16 cellular contexts compared by ENCODE assay signal in genomic region chr1:53409695-53410094, GRCh38. TPM values are rescaled to one million over a fixed set of nuclear protein-coding genes. Genes with fewer than 3 reads are reported as not detected.
DNase-seq lines count a peak whose midpoint lies in the region; ATAC-seq, FAIRE-seq and TF ChIP-seq lines count a peak whose summit lies in the region.
"Had no signal": no experiment of that assay in that cellular context is flagged by ENCODE, and none has a peak within 500 bp of the region (broad histone marks: within the 10 kb centered on the region; RNA-seq: fewer than 3 reads in every experiment).

No MANE protein-coding gene starts in this region.

- H3K9me3 ChIP-seq in BLaER1 treated with 17β-estradiol and CSF1 and Interleukin-3, amounts not matched to agents 10 nM and 100 nM (replicated peaks in 1 of 11): no peaks in the 10 kb centered on the region
- H3K9me3 ChIP-seq in endodermal cell (ENCODE audit: control insufficient read depth, low read length) (peaks cover under 1% of the 10 kb centered on the region), hepatocyte (ENCODE audit: low read depth) (no peaks in the 10 kb centered on the region)
- H3K9me3 ChIP-seq: ascending aorta, tibial nerve had no signal

- POLR2A ChIA-PET in activated CD4-positive, alpha-beta T cell treated with anti-CD3 and anti-CD28 coated beads, Interleukin-2, amount 10 ng/mL, durations not matched to agents 7 days and 5 days (lab: Charles Lee): no interaction called here

- no peak overlapping the region for H3K27ac Mint-ChIP-seq in endodermal cell
- no peak overlapping the region for H3K27ac Mint-ChIP-seq in activated CD4-positive, alpha-beta T cell treated with anti-CD3 and anti-CD28 coated beads, Interleukin-2, amount 10 ng/mL, durations not matched to agents 7 days and 5 days

- peak overlapping the region in 1 of 10 experiments; percentile 32; a peak in 2 of 20 replicates for H3K4me3 ChIP-seq in BLaER1 treated with 17β-estradiol and CSF1 and Interleukin-3, amounts not matched to agents 10 nM and 100 nM
- H3K4me3 ChIP-seq in endodermal cell (ENCODE audit: low read length): no peak overlapping the region
- no peak overlapping the region for H3K4me3 ChIP-seq in hepatocyte
- H3K4me3 ChIP-seq: ascending aorta, tibial nerve had no signal

- peak overlapping the region in 4 of 11 experiments; percentile 17 to 64 (median 52); a peak in 8 of 22 replicates for H3K27ac ChIP-seq in BLaER1 treated with 17β-estradiol and CSF1 and Interleukin-3, amounts not matched to agents 10 nM and 100 nM
- H3K27ac ChIP-seq in endodermal cell (ENCODE audit: low read depth, low read length): peak overlapping the region; percentile 59
- no peak overlapping the region for H3K27ac ChIP-seq in hepatocyte
- H3K27ac ChIP-seq: ascending aorta, tibial nerve had no signal

- H2AFZ ChIP-seq in hepatocyte: no peak overlapping the region

- 80 to 85% methylated on average over 6 of the region's 6 CpGs for WGBS in endodermal cell (ENCODE audit: insufficient coverage in 1 of 2, insufficient read length in 1 of 2), 2 experiments
- WGBS in hepatocyte (ENCODE audit: low lambda C conversion rate, missing lambda C conversion rate): 79% methylated on average over 6 of the region's 6 CpGs

- no peaks in the 10 kb centered on the region for H4K20me1 ChIP-seq in BLaER1 treated with 17β-estradiol and CSF1 and Interleukin-3, amounts not matched to agents 10 nM and 100 nM
- no peaks in the 10 kb centered on the region for H4K20me1 ChIP-seq in hepatocyte (ENCODE audit: insufficient read depth, poor library complexity, severe bottlenecking)

- H3K36me3 ChIP-seq in BLaER1 treated with 17β-estradiol and CSF1 and Interleukin-3, amounts not matched to agents 10 nM and 100 nM: no peaks in the 10 kb centered on the region
- H3K36me3 ChIP-seq in endodermal cell (ENCODE audit: control insufficient read depth, insufficient read depth, low read length): peaks cover 4% of the 10 kb centered on the region
- no peaks in the 10 kb centered on the region for H3K36me3 ChIP-seq in hepatocyte (replicated peaks; ENCODE audit: insufficient read depth, low read depth)
- H3K36me3 ChIP-seq: ascending aorta, tibial nerve had no signal

- peak; percentile 30 for DNase-seq in RPMI7951 (ENCODE audit: low read depth)
- DNase-seq in endodermal cell: peak; percentile 53
- DNase-seq in NCI-H524 (lab: John Stamatoyannopoulos, UW): no peak
- DNase-seq in hepatocyte (ENCODE audit: low spot score): no peak
- DNase-seq in GM19239 (ENCODE audit: insufficient read length, low spot score): no peak
- DNase-seq in activated CD4-positive, alpha-beta T cell treated with anti-CD3 and anti-CD28 coated beads, Interleukin-2, amount 10 ng/mL, durations not matched to agents 7 days and 5 days: no peak
- DNase-seq: dermis blood vessel endothelial cell, MV-4-11, NCI-H345 had no signal

- no peaks in the 10 kb centered on the region for H3K36me3 Mint-ChIP-seq in endodermal cell (ENCODE audit: low read depth)
- no peaks in the 10 kb centered on the region for H3K36me3 Mint-ChIP-seq in activated CD4-positive, alpha-beta T cell treated with anti-CD3 and anti-CD28 coated beads, Interleukin-2, amount 10 ng/mL, durations not matched to agents 7 days and 5 days (ENCODE audit: low read depth)

- ATAC-seq in GM18511 (IDR thresholded peaks at IDR 0.05; ENCODE audit: unreplicated experiment): peak; percentile 18

- peak overlapping the region in 4 of 11 experiments; percentile 30 to 57 (median 49); a peak in 6 of 22 replicates for H3K9ac ChIP-seq in BLaER1 treated with 17β-estradiol and CSF1 and Interleukin-3, amounts not matched to agents 10 nM and 100 nM
- H3K9ac ChIP-seq in endodermal cell (ENCODE audit: extremely low read depth, low read length, poor library complexity, severe bottlenecking): no peak overlapping the region

- H3K4me2 ChIP-seq in BLaER1 treated with 17β-estradiol and CSF1 and Interleukin-3, amounts not matched to agents 10 nM and 100 nM: peak overlapping the region in 10 of 11 experiments; percentile 23 to 93 (median 78); a peak in 20 of 22 replicates
- no peak overlapping the region for H3K4me2 ChIP-seq in hepatocyte

- CTCF ChIA-PET in activated CD4-positive, alpha-beta T cell treated with anti-CD3 and anti-CD28 coated beads, Interleukin-2, amount 10 ng/mL, durations not matched to agents 7 days and 5 days (lab: Charles Lee): interaction anchor here (1.1 kb wide), 1 partner anchor 16 kb away, joined by 10 read pairs; no protein-coding TSS in a partner anchor

- peaks cover 23% of the 10 kb centered on the region for H3K27me3 Mint-ChIP-seq in endodermal cell (ENCODE audit: insufficient read depth)
- H3K27me3 Mint-ChIP-seq in activated CD4-positive, alpha-beta T cell treated with anti-CD3 and anti-CD28 coated beads, Interleukin-2, amount 10 ng/mL, durations not matched to agents 7 days and 5 days: no peaks in the 10 kb centered on the region

- peaks cover 0 to 15% (median 0%) of the 10 kb centered on the region in 11 experiments; a peak in 5 of 22 replicates for H3K27me3 ChIP-seq in BLaER1 treated with 17β-estradiol and CSF1 and Interleukin-3, amounts not matched to agents 10 nM and 100 nM
- H3K27me3 ChIP-seq in endodermal cell (ENCODE audit: control insufficient read depth, insufficient read depth, low read length, poor library complexity, severe bottlenecking): no peaks in the 10 kb centered on the region
- H3K27me3 ChIP-seq in hepatocyte: no peaks in the 10 kb centered on the region
- H3K27me3 ChIP-seq: ascending aorta had no signal

- TF ChIP-seq CTCF in endodermal cell (conservative IDR thresholded peaks at IDR 0.05) (no peak), hepatocyte (IDR thresholded peaks at IDR 0.05; ENCODE audit: poor library complexity) (no peak)

- no peak for FAIRE-seq in GM19239 (lab: Jason Lieb, UNC)

- H3K4me1 ChIP-seq in BLaER1 treated with 17β-estradiol and CSF1 and Interleukin-3, amounts not matched to agents 10 nM and 100 nM: peaks cover 16 to 28% (median 24%) of the 10 kb centered on the region in 10 experiments; a peak in 19 of 20 replicates
- H3K4me1 ChIP-seq in endodermal cell (ENCODE audit: control insufficient read depth, insufficient read depth, low read length) (peaks cover 26% of the 10 kb centered on the region), hepatocyte (ENCODE audit: insufficient read depth) (peaks cover 3% of the 10 kb centered on the region)
- H3K4me1 ChIP-seq: ascending aorta, tibial nerve had no signal

- H3K9me2 ChIP-seq in hepatocyte (replicated peaks; ENCODE audit: insufficient read depth): no peaks in the 10 kb centered on the region

- H3K9me3 Mint-ChIP-seq in endodermal cell: peaks cover 3% of the 10 kb centered on the region
- no peaks in the 10 kb centered on the region for H3K9me3 Mint-ChIP-seq in activated CD4-positive, alpha-beta T cell treated with anti-CD3 and anti-CD28 coated beads, Interleukin-2, amount 10 ng/mL, durations not matched to agents 7 days and 5 days

- no peaks in the 10 kb centered on the region for H3K79me2 ChIP-seq in hepatocyte

- no peak overlapping the region for H3K4me3 Mint-ChIP-seq in endodermal cell
- H3K4me3 Mint-ChIP-seq in activated CD4-positive, alpha-beta T cell treated with anti-CD3 and anti-CD28 coated beads, Interleukin-2, amount 10 ng/mL, durations not matched to agents 7 days and 5 days: no peak overlapping the region

- H3K4me1 Mint-ChIP-seq in endodermal cell: peaks cover 38% of the 10 kb centered on the region
- H3K4me1 Mint-ChIP-seq in activated CD4-positive, alpha-beta T cell treated with anti-CD3 and anti-CD28 coated beads, Interleukin-2, amount 10 ng/mL, durations not matched to agents 7 days and 5 days: peaks cover 42% of the 10 kb centered on the region

RNA-seq across cellular contexts. Expression of gene DMRTB1, which starts 49.5 kb away (rescaled TPM):
- not detected in 2 replicates for total RNA-seq in RPMI7951 (2014; rRNA removed; shearing (Covaris generic))
- total RNA-seq in endodermal cell (not detected), hepatocyte (not detected in 2 replicates)
- not detected for polyA plus RNA-seq in endodermal cell (2013, experiment 1 of 2)
- polyA plus RNA-seq in endodermal cell (2013, experiment 2 of 2): not detected
- not detected in 2 replicates for polyA plus RNA-seq in hepatocyte
- total RNA-seq in activated CD4-positive, alpha-beta T cell treated with anti-CD3 and anti-CD28 coated beads, Interleukin-2, amount 10 ng/mL, durations not matched to agents 7 days and 5 days: under 1 TPM; 0.15 to 0.20 TPM
- total RNA-seq: ascending aorta, dermis blood vessel endothelial cell, fibroblast of lung, renal cortical epithelial cell, tibial nerve had no signal
- polyA plus RNA-seq: BJ, fibroblast of lung had no signal

Comparison
In these comparisons a context has a peak if more than half of its experiments do, and no peak if none do; other contexts are left out.
1. DNase-seq: peak in RPMI7951 (single experiment) and endodermal cell (single experiment); none in NCI-H524 (0 of 2), hepatocyte (single experiment), GM19239 (single experiment) and activated CD4-positive, alpha-beta T cell treated with anti-CD3 and anti-CD28 coated beads, Interleukin-2, amount 10 ng/mL, durations not matched to agents 7 days and 5 days (single experiment).